In the genomic region with DNA sequence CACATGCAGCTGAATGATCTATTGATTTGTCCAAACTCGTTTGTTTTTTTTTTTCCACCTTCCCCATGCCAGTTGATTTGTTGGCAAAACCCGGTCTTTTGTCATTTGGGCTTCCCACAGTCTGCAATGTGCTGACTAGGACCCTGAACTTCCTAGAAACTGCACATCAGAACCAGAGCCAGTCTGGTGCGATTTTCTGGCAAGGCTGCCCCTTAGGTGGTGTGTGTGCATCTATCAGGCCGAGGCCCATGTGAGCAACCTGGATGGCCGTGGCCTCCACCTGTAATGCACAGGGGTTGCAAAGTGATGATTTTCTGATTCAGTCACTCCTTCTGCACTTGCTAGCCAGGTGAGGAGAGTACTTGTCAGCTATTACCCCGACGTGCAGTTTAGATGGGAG, we compare ENCODE assay signal across 21 cellular contexts. TPM values are rescaled to one million over a fixed set of nuclear protein-coding genes. Genes with fewer than 3 reads are reported as not detected.
DNase-seq lines count a peak whose midpoint lies in the region; ATAC-seq and TF ChIP-seq lines count a peak whose summit lies in the region.
"Had no signal": no experiment of that assay in that cellular context is flagged by ENCODE, and none has a peak within 500 bp of the region (broad histone marks: within the 10 kb centered on the region; RNA-seq: fewer than 3 reads in every experiment).

No MANE protein-coding gene starts in this region.

- intact Hi-C loops in CD8-positive, alpha-beta T cell (cut with DNase I, micrococcal nuclease) = loop anchor here in 1 of 2 experiments (10.0 kb wide), 1 partner anchor 372 kb away; no protein-coding TSS in a partner anchor
- intact Hi-C loops in naive thymus-derived CD4-positive, alpha-beta T cell (cut with micrococcal nuclease) = loop anchor here in 1 of 2 donors (10.0 kb wide), 2 partner anchors 402 to 428 kb away; partner anchors contain the start of gene UXS1
- intact Hi-C loops in right lobe of liver (cut with DNase I) = no loop called here

- peak overlapping the region; percentile 31 for H3K27ac Mint-ChIP-seq in T-helper 1 cell treated with Interleukin-12 subunit alpha and Interleukin-12 subunit beta and Interleukin-4 antibody, amounts not matched to agents 30 μg/mL and 1 μg/mL, for 36 hours
- H3K27ac Mint-ChIP-seq in CD8-positive, alpha-beta T cell = peak overlapping the region; percentile 77
- H3K27ac Mint-ChIP-seq in activated T-cell treated with anti-CD3 and anti-CD28 coated beads, Interleukin-2, amount 50 U/mL, for 72 hours = peak overlapping the region; percentile 66
- peak overlapping the region; percentile 76 to 99 (median 92) for H3K27ac Mint-ChIP-seq in naive thymus-derived CD4-positive, alpha-beta T cell

- 64% methylated on average over 5 of the region's 7 CpGs for WGBS in right lobe of liver (ENCODE audit: insufficient coverage, low coverage, low lambda C conversion rate, missing lambda C conversion rate)

- H3K9me3 ChIP-seq in CD8-positive, alpha-beta T cell (ENCODE audit: low read length) = no peaks in the 10 kb centered on the region
- H3K9me3 ChIP-seq in naive thymus-derived CD4-positive, alpha-beta T cell (ENCODE audit: control insufficient read depth in 2 of 3, low read length in 3 of 3) = no peaks in the 10 kb centered on the region
- no peaks in the 10 kb centered on the region for H3K9me3 ChIP-seq in right lobe of liver

- peaks cover 28% of the 10 kb centered on the region for H3K36me3 Mint-ChIP-seq in T-helper 1 cell treated with Interleukin-12 subunit alpha and Interleukin-12 subunit beta and Interleukin-4 antibody, amounts not matched to agents 30 μg/mL and 1 μg/mL, for 36 hours (ENCODE audit: low read depth)
- peaks cover 24% of the 10 kb centered on the region for H3K36me3 Mint-ChIP-seq in CD8-positive, alpha-beta T cell
- peaks cover 4 to 10% of the 10 kb centered on the region in 2 donors for H3K36me3 Mint-ChIP-seq in activated T-cell treated with anti-CD3 and anti-CD28 coated beads, Interleukin-2, amount 50 U/mL, for 72 hours (ENCODE audit: insufficient read depth in 2 of 2)
- peaks cover 0 to 21% (median 6%) of the 10 kb centered on the region in 5 donors for H3K36me3 Mint-ChIP-seq in naive thymus-derived CD4-positive, alpha-beta T cell

- no peaks in the 10 kb centered on the region for H3K27me3 Mint-ChIP-seq in T-helper 1 cell treated with Interleukin-12 subunit alpha and Interleukin-12 subunit beta and Interleukin-4 antibody, amounts not matched to agents 30 μg/mL and 1 μg/mL, for 36 hours (ENCODE audit: low read depth)
- H3K27me3 Mint-ChIP-seq in CD8-positive, alpha-beta T cell (ENCODE audit: low read depth) = no peaks in the 10 kb centered on the region
- no peaks in the 10 kb centered on the region for H3K27me3 Mint-ChIP-seq in activated T-cell treated with anti-CD3 and anti-CD28 coated beads, Interleukin-2, amount 50 U/mL, for 72 hours (ENCODE audit: low read depth)
- no peaks in the 10 kb centered on the region for H3K27me3 Mint-ChIP-seq in naive thymus-derived CD4-positive, alpha-beta T cell

- ATAC-seq in CD8-positive, alpha-beta T cell = no peak
- ATAC-seq in activated T-cell treated with anti-CD3 and anti-CD28 coated beads, Interleukin-2, amount 50 U/mL, for 72 hours (replicated peaks in 1 of 2) = no peak
- no peak for ATAC-seq in naive thymus-derived CD4-positive, alpha-beta T cell
- ATAC-seq in right lobe of liver = no peak
- no peak for ATAC-seq in GM18517 (IDR thresholded peaks at IDR 0.05; ENCODE audit: unreplicated experiment)
- no peak for ATAC-seq in HG03439 (IDR thresholded peaks at IDR 0.05; ENCODE audit: unreplicated experiment)
- ATAC-seq: SK-N-SH treated with all-trans-retinoic acid at 6 μM for 48 hours had no signal

- no peak for TF ChIP-seq CTCF in CD8-positive, alpha-beta T cell (IDR thresholded peaks at IDR 0.05)
- no peak for TF ChIP-seq CTCF in right lobe of liver (IDR thresholded peaks at IDR 0.05)

- no peak overlapping the region for H3K27ac ChIP-seq in CD8-positive, alpha-beta T cell (ENCODE audit: low read depth, low read length)
- peak overlapping the region; percentile 8 for H3K27ac ChIP-seq in naive thymus-derived CD4-positive, alpha-beta T cell (ENCODE audit: low read depth, low read length)
- H3K27ac ChIP-seq in right lobe of liver = no peak overlapping the region
- H3K27ac ChIP-seq: 22Rv1, coronary artery had no signal

- DNase-seq in T-helper 1 cell (no peak), right lobe of liver (no peak)
- no peak for DNase-seq in CD8-positive, alpha-beta T cell
- no peak for DNase-seq in activated T-cell treated with anti-CD3 and anti-CD28 coated beads, Interleukin-2, amount 50 U/mL, for 72 hours
- no peak for DNase-seq in naive thymus-derived CD4-positive, alpha-beta T cell
- DNase-seq: activated CD4-positive, alpha-beta T cell treated with anti-CD3 and anti-CD28 coated beads for 48 hours; foreskin fibroblast; kidney; mammary epithelial cell; NCI-H1105 treated with DMSO at 0.1 percent for 48 hours; NCI-H2107; NCI-H510A treated with DMSO at 0.1 percent for 48 hours; posterior cingulate gyrus; RPMI8226; stimulated activated CD4-positive, alpha-beta T cell treated with anti-CD3 and anti-CD28 coated beads, Interleukin-1b, Interleukin-23, amount 100 ng/mL, for 48 hours had no signal

- TF ChIP-seq POLR2A in right lobe of liver (IDR thresholded peaks at IDR 0.05) = no peak

- no peak overlapping the region for H3K4me3 Mint-ChIP-seq in T-helper 1 cell treated with Interleukin-12 subunit alpha and Interleukin-12 subunit beta and Interleukin-4 antibody, amounts not matched to agents 30 μg/mL and 1 μg/mL, for 36 hours
- peak overlapping the region; percentile 26 for H3K4me3 Mint-ChIP-seq in CD8-positive, alpha-beta T cell
- H3K4me3 Mint-ChIP-seq in activated T-cell treated with anti-CD3 and anti-CD28 coated beads, Interleukin-2, amount 50 U/mL, for 72 hours = peak overlapping the region in 1 of 2 donors; percentile 92
- peak overlapping the region in 9 of 10 donors; percentile 20 to 89 (median 62) for H3K4me3 Mint-ChIP-seq in naive thymus-derived CD4-positive, alpha-beta T cell

- no peaks in the 10 kb centered on the region for H3K27me3 ChIP-seq in CD8-positive, alpha-beta T cell (ENCODE audit: insufficient read depth, low read length)
- H3K27me3 ChIP-seq in naive thymus-derived CD4-positive, alpha-beta T cell (ENCODE audit: control insufficient read depth in 2 of 2, insufficient read depth in 2 of 2, low read length in 2 of 2) = no peaks in the 10 kb centered on the region
- H3K27me3 ChIP-seq in right lobe of liver = no peaks in the 10 kb centered on the region

- H3K4me1 ChIP-seq in CD8-positive, alpha-beta T cell (ENCODE audit: insufficient read depth, low read length) = peaks cover 91% of the 10 kb centered on the region
- peaks cover 88 to 92% of the 10 kb centered on the region in 2 donors for H3K4me1 ChIP-seq in naive thymus-derived CD4-positive, alpha-beta T cell (ENCODE audit: control insufficient read depth in 2 of 2, insufficient read depth in 2 of 2, low read length in 2 of 2)
- H3K4me1 ChIP-seq in right lobe of liver = peaks cover 0 to 6% (median 0%) of the 10 kb centered on the region in 4 donors

- H3K9me3 Mint-ChIP-seq in T-helper 1 cell treated with Interleukin-12 subunit alpha and Interleukin-12 subunit beta and Interleukin-4 antibody, amounts not matched to agents 30 μg/mL and 1 μg/mL, for 36 hours = no peaks in the 10 kb centered on the region
- H3K9me3 Mint-ChIP-seq in CD8-positive, alpha-beta T cell = no peaks in the 10 kb centered on the region
- H3K9me3 Mint-ChIP-seq in activated T-cell treated with anti-CD3 and anti-CD28 coated beads, Interleukin-2, amount 50 U/mL, for 72 hours = no peaks in the 10 kb centered on the region
- peaks cover 0 to 1% (median 0%) of the 10 kb centered on the region in 11 donors for H3K9me3 Mint-ChIP-seq in naive thymus-derived CD4-positive, alpha-beta T cell

- H3K4me3 ChIP-seq in CD8-positive, alpha-beta T cell (ENCODE audit: low read depth, low read length) = no peak overlapping the region
- no peak overlapping the region for H3K4me3 ChIP-seq in naive thymus-derived CD4-positive, alpha-beta T cell (ENCODE audit: low read length)
- no peak overlapping the region for H3K4me3 ChIP-seq in right lobe of liver
- H3K4me3 ChIP-seq: coronary artery had no signal

- no peaks in the 10 kb centered on the region for H3K36me3 ChIP-seq in CD8-positive, alpha-beta T cell (ENCODE audit: insufficient read depth, low read length)
- H3K36me3 ChIP-seq in naive thymus-derived CD4-positive, alpha-beta T cell (ENCODE audit: control insufficient read depth in 2 of 3, insufficient read depth in 3 of 3, low read length in 3 of 3) = no peaks in the 10 kb centered on the region
- H3K36me3 ChIP-seq in right lobe of liver = no peaks in the 10 kb centered on the region

- POLR2A ChIA-PET in CD8-positive, alpha-beta T cell (lab: Charles Lee) = interaction anchor here (1.1 to 1.4 kb wide), 2 partner anchors 46 to 47 kb away, joined by 3 read pairs; no protein-coding TSS in a partner anchor
- POLR2A ChIA-PET in naive thymus-derived CD4-positive, alpha-beta T cell (lab: Charles Lee) = interaction anchor here (1.0 to 2.7 kb wide), 5 partner anchors 9 to 47 kb away, joined by 3 to 11 read pairs (median 4); no protein-coding TSS in a partner anchor

- CTCF ChIA-PET in CD8-positive, alpha-beta T cell (lab: Charles Lee) = interaction anchor here (1.4 to 2.2 kb wide), 2 partner anchors 10 to 16 kb away, joined by 10 read pairs; no protein-coding TSS in a partner anchor
- CTCF ChIA-PET in naive thymus-derived CD4-positive, alpha-beta T cell (lab: Charles Lee) = no interaction called here

- peaks cover 83% of the 10 kb centered on the region for H3K4me1 Mint-ChIP-seq in T-helper 1 cell treated with Interleukin-12 subunit alpha and Interleukin-12 subunit beta and Interleukin-4 antibody, amounts not matched to agents 30 μg/mL and 1 μg/mL, for 36 hours (ENCODE audit: low read depth)
- H3K4me1 Mint-ChIP-seq in CD8-positive, alpha-beta T cell (ENCODE audit: low read depth) = peaks cover 94% of the 10 kb centered on the region
- H3K4me1 Mint-ChIP-seq in activated T-cell treated with anti-CD3 and anti-CD28 coated beads, Interleukin-2, amount 50 U/mL, for 72 hours (ENCODE audit: low read depth) = peaks cover 97% of the 10 kb centered on the region
- H3K4me1 Mint-ChIP-seq in naive thymus-derived CD4-positive, alpha-beta T cell = peaks cover 65 to 100% (median 94%) of the 10 kb centered on the region in 7 donors

RNA-seq across cellular contexts. Expression of gene NCK2, which starts 47.8 kb away (rescaled TPM):
- total RNA-seq in CD8-positive, alpha-beta T cell = 10 to 100 TPM; 59.0 to 60.3 TPM
- 100 to 1,000 TPM; 159 to 161 TPM for total RNA-seq in activated T-cell treated with anti-CD3 and anti-CD28 coated beads, Interleukin-2, amount 50 U/mL, for 72 hours
- 100 to 1,000 TPM in 4 of 5 experiments, 10 to 100 TPM in 1; 75.3 to 134 (median 109) TPM for total RNA-seq in naive thymus-derived CD4-positive, alpha-beta T cell
- polyA plus RNA-seq in naive thymus-derived CD4-positive, alpha-beta T cell = 10 to 100 TPM; 30.8 to 73.0 TPM
- total RNA-seq in right lobe of liver = 10 to 100 TPM in 1 of 6 experiments, 1 to 10 TPM in 5; 4.8 to 11.7 (median 7.1) TPM

Comparison
In these comparisons a context has a peak if more than half of its experiments do, and no peak if none do; other contexts are left out.
1. H3K27ac Mint-ChIP-seq: peak in every context shown above with its lines; median percentile 92 in naive thymus-derived CD4-positive, alpha-beta T cell; 77 in CD8-positive, alpha-beta T cell; 66 in activated T-cell treated with anti-CD3 and anti-CD28 coated beads, Interleukin-2, amount 50 U/mL, for 72 hours; 31 in T-helper 1 cell treated with Interleukin-12 subunit alpha and Interleukin-12 subunit beta and Interleukin-4 antibody, amounts not matched to agents 30 μg/mL and 1 μg/mL, for 36 hours.
2. RNA of gene NCK2, which starts 47.8 kb away (total RNA-seq): 159 to 161 TPM in activated T-cell treated with anti-CD3 and anti-CD28 coated beads, Interleukin-2, amount 50 U/mL, for 72 hours, 75.3 to 134 TPM in naive thymus-derived CD4-positive, alpha-beta T cell and 59.0 to 60.3 TPM in CD8-positive, alpha-beta T cell; 4.8 to 11.7 TPM in right lobe of liver; every median in the first group is over 4 times any median in the second.